ENCODE assay signal across 1 cellular context in genomic region chrX:108091878-108092291, GRCh38.
TF ChIP-seq lines count a peak whose summit lies in the region.

No MANE protein-coding gene starts in this region.

TF ChIP-seq in GM23338, 12 proteins besides CTCF, POLR2A, EP300 and RAD21 (continued from another document):
- no peak for TF ChIP-seq ZNF462 (CRISPR knock-in tag; IDR thresholded peaks at IDR 0.05)
- no peak for TF ChIP-seq ZNF331 (CRISPR knock-in tag; IDR thresholded peaks at IDR 0.05; ENCODE audit: low read depth)
